In the genomic region with DNA sequence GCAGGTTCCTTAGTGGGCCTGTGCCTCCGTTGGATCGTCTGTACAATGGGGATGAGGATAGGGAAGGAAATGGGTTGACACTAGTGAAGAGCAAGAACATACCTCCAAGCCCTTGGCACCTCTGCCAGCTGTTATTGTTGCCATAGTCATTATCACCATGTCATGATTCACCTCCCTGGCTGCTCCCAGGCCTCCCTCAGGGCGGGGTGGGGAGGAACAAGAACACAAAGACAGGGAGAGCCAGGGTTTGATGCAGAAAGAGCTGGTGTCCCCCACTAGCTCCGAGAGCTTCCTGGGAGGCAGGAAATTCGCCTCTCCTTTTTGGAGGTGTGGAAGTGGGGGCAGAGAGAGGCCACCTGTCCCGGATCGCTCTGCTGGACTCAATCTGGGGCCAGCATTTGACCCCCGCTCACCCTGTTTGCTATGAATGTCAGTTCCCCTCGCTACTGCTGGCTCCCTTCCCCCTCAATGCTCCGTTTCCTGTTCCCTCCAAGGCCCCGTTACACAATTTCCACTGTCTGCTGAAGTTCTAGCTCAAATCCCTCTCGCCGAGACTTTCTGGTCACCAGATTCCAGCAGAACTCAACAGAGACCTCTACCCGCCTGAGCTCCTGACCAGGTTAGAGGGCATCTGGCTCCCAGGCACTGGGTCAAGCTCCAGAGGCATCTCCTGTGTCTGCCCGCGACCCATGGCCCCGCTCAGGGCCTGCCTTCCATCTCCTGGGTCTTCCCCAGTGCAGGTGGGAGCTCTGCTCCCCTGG, we compare ENCODE assay signal across 8 cellular contexts. TPM values are rescaled to one million over a fixed set of nuclear protein-coding genes. Genes with fewer than 3 reads are reported as not detected.
DNase-seq lines count a peak whose midpoint lies in the region; ATAC-seq lines count a peak whose summit lies in the region.

No MANE protein-coding gene starts in this region.

- no peak for ATAC-seq in HG03175 (IDR thresholded peaks at IDR 0.05; ENCODE audit: unreplicated experiment)
- ATAC-seq in GM18861 (IDR thresholded peaks at IDR 0.05; ENCODE audit: unreplicated experiment) = no peak

- DNase-seq in H4 (ENCODE audit: low spot score) = peak; percentile 40
- DNase-seq in SW480 (ENCODE audit: low spot score) = peak; percentile 33
- DNase-seq in glomerular visceral epithelial cell (ENCODE audit: extremely low spot score) = peak; percentile 75
- peak; percentile 64 for DNase-seq in renal cortical epithelial cell (ENCODE audit: low read depth)
- DNase-seq in 8988T = no peak
- DNase-seq in NCI-H526 treated with DMSO at 0.1 percent for 48 hours (lab: John Stamatoyannopoulos, UW) = no peak

RNA-seq across cellular contexts. Expression of a gene that starts 9.1 kb away (rescaled TPM):
- 59.0 and 73.3 TPM in 2 replicates for total RNA-seq in H4 (2014; rRNA removed; shearing (Covaris generic))
- total RNA-seq in renal cortical epithelial cell = 16.1 and 42.1 TPM in 2 replicates

RNA-seq across cellular contexts. Expression of a gene that starts 13.1 kb away (rescaled TPM):
- total RNA-seq in H4 (2014; rRNA removed; shearing (Covaris generic)) = not detected in 2 replicates
- total RNA-seq in renal cortical epithelial cell = 0.69 and 1.5 TPM in 2 replicates

Comparison
In these comparisons a context has a peak if more than half of its experiments do, and no peak if none do; other contexts are left out.
1. DNase-seq: peak in H4 (single experiment), SW480 (single experiment), glomerular visceral epithelial cell (single experiment) and renal cortical epithelial cell (single experiment); none in 8988T (single experiment) and NCI-H526 treated with DMSO at 0.1 percent for 48 hours (single experiment).